Comparison of ENCODE assay signal across 8 cellular contexts in genomic region chr2:157261199-157261782, GRCh38. TPM values are rescaled to one million over a fixed set of nuclear protein-coding genes. Genes with fewer than 3 reads are reported as not detected.
DNase-seq lines count a peak whose midpoint lies in the region; ATAC-seq and TF ChIP-seq lines count a peak whose summit lies in the region.

No MANE protein-coding gene starts in this region.

- no peak for ATAC-seq in HG02588 (IDR thresholded peaks at IDR 0.05; ENCODE audit: unreplicated experiment)
- no peak for ATAC-seq in GM18870 (IDR thresholded peaks at IDR 0.05; ENCODE audit: unreplicated experiment)

- H3K4me3 ChIP-seq in AG09309 (ENCODE audit: control insufficient read depth, low read depth, low read length): peak overlapping the region; percentile 17

- no peak for TF ChIP-seq CTCF in AG09309 (IDR thresholded peaks at IDR 0.05; ENCODE audit: control insufficient read depth, insufficient read depth, low read depth, low read length, missing control alignments)

- DNase-seq in AG09309 (ENCODE audit: low read depth) (no peak), M059J (ENCODE audit: low read depth) (peak; percentile 91), activated T-cell treated with anti-CD3 and anti-CD28 coated beads for 48 hours (ENCODE audit: low read depth) (peak; percentile 61), hepatic stellate cell (ENCODE audit: low spot score) (peak; percentile 26), NCI-H1417 treated with DMSO at 0.1 percent for 48 hours (lab: John Stamatoyannopoulos, UW) (no peak)
- DNase-seq in stimulated activated CD8-positive, alpha-beta memory T cell treated with anti-CD3 and anti-CD28 coated beads, Interleukin-4, amount 100 ng/mL, for 4 hours (ENCODE audit: low read depth in 2 of 2, low spot score in 1 of 2): peak; percentile 16 to 21

RNA-seq across cellular contexts. Expression of gene GALNT5, which starts 3.8 kb away (rescaled TPM):
- total RNA-seq in M059J (2014; rRNA removed; shearing (Covaris generic)): 28.8 and 36.1 TPM in 2 replicates

Comparison
In these comparisons a context has a peak if more than half of its experiments do, and no peak if none do; other contexts are left out.
1. DNase-seq: peak in M059J (single experiment), activated T-cell treated with anti-CD3 and anti-CD28 coated beads for 48 hours (single experiment), hepatic stellate cell (single experiment) and stimulated activated CD8-positive, alpha-beta memory T cell treated with anti-CD3 and anti-CD28 coated beads, Interleukin-4, amount 100 ng/mL, for 4 hours (2 of 2); none in AG09309 (single experiment) and NCI-H1417 treated with DMSO at 0.1 percent for 48 hours (single experiment).